ENCODE assay signal across 22 cellular contexts in genomic region chr2:183112575-183112974, GRCh38.
"Had no signal": no experiment of that assay in that cellular context is flagged by ENCODE, and none has a peak within 500 bp of the region (broad histone marks: within the 10 kb centered on the region; RNA-seq: fewer than 3 reads in every experiment).

No MANE protein-coding gene starts in this region.

- H3K4me1 Mint-ChIP-seq: nephron; neural progenitor cell; stimulated activated effector memory CD8-positive, alpha-beta T cell treated with anti-CD3 and anti-CD28 coated beads, Interleukin-12 subunit alpha, Interleukin-12 subunit beta, amount 100 ng/mL, for 72 hours had no signal

- H3K4me3 Mint-ChIP-seq: effector memory CD8-positive, alpha-beta T cell; naive thymus-derived CD4-positive, alpha-beta T cell; nephron; neural progenitor cell; stimulated activated effector memory CD8-positive, alpha-beta T cell treated with anti-CD3 and anti-CD28 coated beads, Interleukin-12 subunit alpha, Interleukin-12 subunit beta, amount 100 ng/mL, for 72 hours; type B pancreatic cell had no signal

- H3K9me3 Mint-ChIP-seq: effector memory CD8-positive, alpha-beta T cell; naive thymus-derived CD4-positive, alpha-beta T cell; nephron; neural progenitor cell; stimulated activated effector memory CD8-positive, alpha-beta T cell treated with anti-CD3 and anti-CD28 coated beads, Interleukin-12 subunit alpha, Interleukin-12 subunit beta, amount 100 ng/mL, for 72 hours; type B pancreatic cell had no signal

- H3K36me3 Mint-ChIP-seq: naive thymus-derived CD4-positive, alpha-beta T cell; neural progenitor cell; stimulated activated effector memory CD8-positive, alpha-beta T cell treated with anti-CD3 and anti-CD28 coated beads, Interleukin-12 subunit alpha, Interleukin-12 subunit beta, amount 100 ng/mL, for 72 hours; type B pancreatic cell had no signal

- ATAC-seq: effector memory CD8-positive, alpha-beta T cell; gastrocnemius medialis; left lung; naive thymus-derived CD4-positive, alpha-beta T cell; sciatic nerve; stimulated activated effector memory CD8-positive, alpha-beta T cell treated with anti-CD3 and anti-CD28 coated beads, Interleukin-12 subunit alpha, Interleukin-12 subunit beta, amount 100 ng/mL, for 72 hours; stimulated activated naive CD8-positive, alpha-beta T cell treated with anti-CD3 and anti-CD28 coated beads, Interleukin-15, Interleukin-2, amounts not matched to agents 100 U/mL and 50 U/mL, for 24 hours had no signal

- H3K27me3 Mint-ChIP-seq: progenitor cell of endocrine pancreas had no signal

- H3K27ac Mint-ChIP-seq: effector memory CD8-positive, alpha-beta T cell; naive thymus-derived CD4-positive, alpha-beta T cell; nephron; neural progenitor cell; progenitor cell of endocrine pancreas; stimulated activated effector memory CD8-positive, alpha-beta T cell treated with anti-CD3 and anti-CD28 coated beads, Interleukin-12 subunit alpha, Interleukin-12 subunit beta, amount 100 ng/mL, for 72 hours; type B pancreatic cell had no signal

- DNase-seq: cortex of kidney; effector memory CD8-positive, alpha-beta T cell; esophagus squamous epithelium; gastrocnemius medialis; head of caudate nucleus; kidney; left lung; mesenchymal stem cell; midbrain; naive thymus-derived CD4-positive, alpha-beta T cell; stimulated activated CD4-positive, alpha-beta T cell treated with anti-CD3 and anti-CD28 coated beads, Interleukin-2, amount 100 ng/mL, for 24 hours; stimulated activated CD4-positive, alpha-beta T cell treated with anti-CD3 and anti-CD28 coated beads, Interleukin-4, amount 100 ng/mL, for 24 hours; stimulated activated naive CD8-positive, alpha-beta T cell treated with anti-CD3 and anti-CD28 coated beads, Interleukin-15, Interleukin-2, amounts not matched to agents 100 U/mL and 50 U/mL, for 24 hours; substantia nigra; testis; tibial artery had no signal
